Comparison of ENCODE assay signal across 21 cellular contexts in genomic region chr10:101356132-101356531, GRCh38.
"Had no signal": no experiment of that assay in that cellular context is flagged by ENCODE, and none has a peak within 500 bp of the region (broad histone marks: within the 10 kb centered on the region; RNA-seq: fewer than 3 reads in every experiment).

No MANE protein-coding gene starts in this region.

- H3K4me1 ChIP-seq: foreskin keratinocyte had no signal

- H3K4me3 Mint-ChIP-seq: activated CD8-positive, alpha-beta memory T cell treated with anti-CD3 and anti-CD28 coated beads, Interleukin-2, amount 10 ng/mL, durations not matched to agents 7 days and 5 days; stimulated activated naive B cell treated with anti-CD40 and anti-IgM and Interleukin-4, amounts not matched to agents 10 μg/mL and 1 μg/mL and 100 μg/mL, for 72 hours had no signal

- H3K4me3 ChIP-seq: lung, pancreas, sigmoid colon, SK-N-MC, spleen had no signal

- ATAC-seq: activated CD8-positive, alpha-beta memory T cell treated with anti-CD3 and anti-CD28 coated beads, Interleukin-2, amount 10 ng/mL, durations not matched to agents 7 days and 5 days; foreskin keratinocyte; pancreas; stimulated activated naive B cell treated with anti-CD40 and anti-IgM and Interleukin-4, amounts not matched to agents 10 μg/mL and 1 μg/mL and 100 μg/mL, for 72 hours had no signal

- DNase-seq: activated CD4-positive, alpha-beta memory T cell treated with anti-CD3 and anti-CD28 coated beads, Interleukin-2, amount 10 ng/mL, durations not matched to agents 7 days and 5 days; activated CD4-positive, alpha-beta T cell treated with anti-CD3 and anti-CD28 coated beads for 48 hours; activated CD4-positive, CD25-positive, alpha-beta regulatory T cell; activated CD8-positive, alpha-beta memory T cell treated with anti-CD3 and anti-CD28 coated beads, Interleukin-2, amount 10 ng/mL, durations not matched to agents 7 days and 5 days; activated effector memory CD4-positive, alpha-beta T cell treated with Interleukin-2 at 50 U/mL for 16 hours; activated naive CD4-positive, alpha-beta T cell treated with anti-CD3 and anti-CD28 coated beads, Interleukin-2, amount 50 U/mL, for 16 hours; activated T-cell treated with anti-CD3 and anti-CD28 coated beads, Interleukin-2, amount 50 U/mL, for 1 hour; adrenal gland; dorsolateral prefrontal cortex; foreskin keratinocyte; hypothalamus; midbrain; pancreas; sigmoid colon; spleen; stimulated activated naive B cell treated with anti-CD40 and anti-IgM and Interleukin-4, amounts not matched to agents 10 μg/mL and 1 μg/mL and 100 μg/mL, for 72 hours; T-helper 1 cell; T-helper 9 cell had no signal

- H3K36me3 ChIP-seq: adrenal gland, neutrophil, pancreas, sigmoid colon had no signal

- H3K27me3 ChIP-seq: adrenal gland, dorsolateral prefrontal cortex, foreskin keratinocyte, pancreas, sigmoid colon had no signal

- H3K27ac ChIP-seq: foreskin keratinocyte, neutrophil, pancreas, SK-N-MC had no signal

- H3K27ac Mint-ChIP-seq: activated CD4-positive, alpha-beta memory T cell treated with anti-CD3 and anti-CD28 coated beads, Interleukin-2, amount 10 ng/mL, durations not matched to agents 7 days and 5 days; activated CD8-positive, alpha-beta memory T cell treated with anti-CD3 and anti-CD28 coated beads, Interleukin-2, amount 10 ng/mL, durations not matched to agents 7 days and 5 days; stimulated activated naive B cell treated with anti-CD40 and anti-IgM and Interleukin-4, amounts not matched to agents 10 μg/mL and 1 μg/mL and 100 μg/mL, for 72 hours had no signal

- H3K9me3 ChIP-seq: adrenal gland, neutrophil, pancreas, sigmoid colon, spleen had no signal

- H3K9me3 Mint-ChIP-seq: activated CD4-positive, alpha-beta memory T cell treated with anti-CD3 and anti-CD28 coated beads, Interleukin-2, amount 10 ng/mL, durations not matched to agents 7 days and 5 days; stimulated activated naive B cell treated with anti-CD40 and anti-IgM and Interleukin-4, amounts not matched to agents 10 μg/mL and 1 μg/mL and 100 μg/mL, for 72 hours had no signal
